ENCODE assay signal across 9 cellular contexts in the genomic region with DNA sequence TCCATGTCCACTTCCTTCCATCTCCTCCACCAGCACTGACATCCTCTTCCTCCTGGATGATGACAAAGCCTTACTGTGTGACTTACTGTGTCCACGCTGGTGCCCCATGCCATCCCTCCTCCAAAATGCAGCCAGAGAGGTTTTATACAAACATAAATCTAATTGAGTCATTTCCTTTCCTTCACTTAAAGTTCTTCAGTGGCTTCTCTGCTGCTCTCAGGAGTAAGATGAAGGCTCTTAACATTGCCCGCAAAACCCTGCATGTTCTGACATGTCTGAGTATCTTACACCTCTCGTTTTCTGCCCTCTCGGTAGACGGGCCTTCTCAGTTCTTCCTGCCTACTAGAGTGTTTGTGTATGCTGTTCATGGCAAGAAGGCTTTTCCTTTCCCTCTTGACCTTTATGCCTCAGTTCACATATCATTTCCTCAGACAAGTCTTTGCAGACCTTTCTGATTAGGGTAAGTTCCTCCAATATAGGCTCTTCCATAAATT.
DNase-seq lines count a peak whose midpoint lies in the region; ATAC-seq, FAIRE-seq and TF ChIP-seq lines count a peak whose summit lies in the region.
"Had no signal": no experiment of that assay in that cellular context is flagged by ENCODE, and none has a peak within 500 bp of the region (broad histone marks: within the 10 kb centered on the region; RNA-seq: fewer than 3 reads in every experiment).

No MANE protein-coding gene starts in this region.

- H3K36me3 ChIP-seq in HepG2 (replicated peaks in 1 of 2; ENCODE audit: control insufficient read depth in 1 of 2, insufficient read depth in 2 of 2, low read length in 2 of 2), result no peaks in the 10 kb centered on the region

- no peak overlapping the region for H2AFZ ChIP-seq in HepG2 (ENCODE audit: low read length)

- H3K4me1 ChIP-seq in HepG2 (ENCODE audit: insufficient read depth, low read length), result no peaks in the 10 kb centered on the region

- no peak overlapping the region for H3K4me2 ChIP-seq in HepG2 (ENCODE audit: low read depth, low read length)

- no peak for TF ChIP-seq RAD21 in HepG2 (CRISPR knock-in tag; IDR thresholded peaks at IDR 0.05)

- intact Hi-C loops in HepG2 (cut with micrococcal nuclease; ENCODE audit: unreplicated experiment), result no loop called here

- H3K27ac ChIP-seq in HepG2 (ENCODE audit: extremely low read length, insufficient read depth, low read length), result no peak overlapping the region

- no peak overlapping the region for H3K4me3 ChIP-seq in HepG2 (replicated peaks in 1 of 3; ENCODE audit: insufficient read depth in 1 of 3, low read depth in 2 of 3, low read length in 3 of 3)

- no peak for TF ChIP-seq CTCF in HepG2 (CRISPR knock-in tag; IDR thresholded peaks at IDR 0.05)

- H3K27ac Mint-ChIP-seq in T-helper 17 cell, result no peak overlapping the region

- H3K4me3 Mint-ChIP-seq in T-helper 17 cell, result no peak overlapping the region

- no peak for TF ChIP-seq POLR2A in HepG2 (IDR thresholded peaks at IDR 0.05; ENCODE audit: insufficient read depth in 1 of 2, low read depth in 2 of 2, low read length in 2 of 2)

- H4K20me1 ChIP-seq in HepG2 (ENCODE audit: insufficient read depth, low read length), result no peaks in the 10 kb centered on the region

- POLR2A ChIA-PET in HepG2 (lab: Yijun Ruan, JAX), result no interaction called here

- in situ Hi-C loops in HepG2 (cut with HindIII; ENCODE audit: extremely low pct_ligation_motif_present, low pct_unique_long_range_greater_than_20kb), result no loop called here

- H3K79me2 ChIP-seq in HepG2 (ENCODE audit: insufficient read depth, low read length), result no peaks in the 10 kb centered on the region

- no peak for FAIRE-seq in urothelium cell line (lab: Jason Lieb, UNC)
- FAIRE-seq in HepG2 (lab: Jason Lieb, UNC), result no peak

- H3K4me1 Mint-ChIP-seq in T-helper 17 cell, result peaks cover 5% of the 10 kb centered on the region

- ATAC-seq in HG02938 (IDR thresholded peaks at IDR 0.05; ENCODE audit: unreplicated experiment) (peak; percentile 74), T-helper 17 cell (no peak), HepG2 (no peak)

- H3K27me3 ChIP-seq in HepG2 (ENCODE audit: control insufficient read depth in 1 of 2, insufficient read depth in 2 of 2, low read length in 2 of 2), result 0 out of 5 replicates have a peak, but pooled peaks cover 0 to 3% of the 10 kb centered on the region in 2 experiments

- WGBS in HepG2 (ENCODE audit: low lambda C conversion rate), result 25% methylated on average over 5 of the region's 5 CpGs

- TF ChIP-seq EP300 in HepG2 (IDR thresholded peaks at IDR 0.05; ENCODE audit: low read depth in 2 of 2, low read length in 2 of 2) (no peak), HepG2 (CRISPR knock-in tag; IDR thresholded peaks at IDR 0.05; ENCODE audit: borderline replicate concordance) (no peak)

- H3K9ac ChIP-seq in HepG2 (ENCODE audit: insufficient read depth, low read depth, low read length), result no peak overlapping the region

- BruUV-seq in HepG2 (replicated peaks; lab: Mats Ljungman, UMichigan), result no TSS peak

- CTCF ChIA-PET in HepG2 (lab: Yijun Ruan, JAX; ENCODE audit: low intra/inter-chr PET ratio, low total read pairs), result no interaction called here

- DNase-seq in stimulated activated CD4-positive, alpha-beta T cell treated with anti-CD3 and anti-CD28 coated beads, Interleukin-15, amount 100 ng/mL, for 24 hours, result peak; percentile 3
- no peak for DNase-seq in stimulated activated CD4-positive, alpha-beta T cell treated with anti-CD3 and anti-CD28 coated beads, Interleukin-1b, Interleukin-23, amount 100 ng/mL, for 48 hours
- peak; percentile 40 for DNase-seq in RPMI7951 (ENCODE audit: low read depth)
- peak; percentile 26 for DNase-seq in urothelium cell line (ENCODE audit: low spot score)
- no peak for DNase-seq in dedifferentiated amniotic fluid mesenchymal stem cell (ENCODE audit: extremely low spot score)
- no peak for DNase-seq in T-helper 17 cell
- no peak for DNase-seq in HepG2 (ENCODE audit: low spot score)
- DNase-seq: NCI-H1092 had no signal

- H3K36me3 Mint-ChIP-seq in T-helper 17 cell (ENCODE audit: low read depth), result no peaks in the 10 kb centered on the region

- no peaks in the 10 kb centered on the region for H3K9me3 ChIP-seq in T-helper 17 cell (ENCODE audit: control insufficient read depth, low read length, poor library complexity, severe bottlenecking)
- no peaks in the 10 kb centered on the region for H3K9me3 ChIP-seq in HepG2 (ENCODE audit: low read length)

- H3K27me3 Mint-ChIP-seq in T-helper 17 cell, result peaks cover 28% of the 10 kb centered on the region

TF ChIP-seq in HepG2, 621 proteins besides CTCF, POLR2A, EP300 and RAD21 (continues in another document):
- no peak for TF ChIP-seq TMF1 (CRISPR knock-in tag; IDR thresholded peaks at IDR 0.05; ENCODE audit: low read depth)
- TF ChIP-seq, protein P1, sequence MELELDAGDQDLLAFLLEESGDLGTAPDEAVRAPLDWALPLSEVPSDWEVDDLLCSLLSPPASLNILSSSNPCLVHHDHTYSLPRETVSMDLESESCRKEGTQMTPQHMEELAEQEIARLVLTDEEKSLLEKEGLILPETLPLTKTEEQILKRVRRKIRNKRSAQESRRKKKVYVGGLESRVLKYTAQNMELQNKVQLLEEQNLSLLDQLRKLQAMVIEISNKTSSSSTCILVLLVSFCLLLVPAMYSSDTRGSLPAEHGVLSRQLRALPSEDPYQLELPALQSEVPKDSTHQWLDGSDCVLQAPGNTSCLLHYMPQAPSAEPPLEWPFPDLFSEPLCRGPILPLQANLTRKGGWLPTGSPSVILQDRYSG (CRISPR knock-in tag; IDR thresholded peaks at IDR 0.05), result no peak
- no peak for TF ChIP-seq SNRNP70 (IDR thresholded peaks at IDR 0.05; ENCODE audit: low read depth, low read length)
- TF ChIP-seq ZNF224 (CRISPR knock-in tag; IDR thresholded peaks at IDR 0.05), result no peak
- TF ChIP-seq, protein P2, sequence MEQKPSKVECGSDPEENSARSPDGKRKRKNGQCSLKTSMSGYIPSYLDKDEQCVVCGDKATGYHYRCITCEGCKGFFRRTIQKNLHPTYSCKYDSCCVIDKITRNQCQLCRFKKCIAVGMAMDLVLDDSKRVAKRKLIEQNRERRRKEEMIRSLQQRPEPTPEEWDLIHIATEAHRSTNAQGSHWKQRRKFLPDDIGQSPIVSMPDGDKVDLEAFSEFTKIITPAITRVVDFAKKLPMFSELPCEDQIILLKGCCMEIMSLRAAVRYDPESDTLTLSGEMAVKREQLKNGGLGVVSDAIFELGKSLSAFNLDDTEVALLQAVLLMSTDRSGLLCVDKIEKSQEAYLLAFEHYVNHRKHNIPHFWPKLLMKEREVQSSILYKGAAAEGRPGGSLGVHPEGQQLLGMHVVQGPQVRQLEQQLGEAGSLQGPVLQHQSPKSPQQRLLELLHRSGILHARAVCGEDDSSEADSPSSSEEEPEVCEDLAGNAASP (CRISPR knock-in tag; IDR thresholded peaks at IDR 0.05; ENCODE audit: borderline replicate concordance), result no peak
- TF ChIP-seq EEA1 (CRISPR knock-in tag; IDR thresholded peaks at IDR 0.05; ENCODE audit: borderline replicate concordance), result no peak
- no peak for TF ChIP-seq ZNF383 (CRISPR knock-in tag; IDR thresholded peaks at IDR 0.05; ENCODE audit: borderline replicate concordance)
- no peak for TF ChIP-seq NFIB (CRISPR knock-in tag; IDR thresholded peaks at IDR 0.05; ENCODE audit: borderline replicate concordance)
- TF ChIP-seq ZFP1 (CRISPR knock-in tag; IDR thresholded peaks at IDR 0.05), result no peak

Comparison
In these comparisons a context has a peak if more than half of its experiments do, and no peak if none do; other contexts are left out.
1. DNase-seq: peak in stimulated activated CD4-positive, alpha-beta T cell treated with anti-CD3 and anti-CD28 coated beads, Interleukin-15, amount 100 ng/mL, for 24 hours (single experiment), RPMI7951 (single experiment) and urothelium cell line (single experiment); none in stimulated activated CD4-positive, alpha-beta T cell treated with anti-CD3 and anti-CD28 coated beads, Interleukin-1b, Interleukin-23, amount 100 ng/mL, for 48 hours (single experiment), dedifferentiated amniotic fluid mesenchymal stem cell (single experiment), T-helper 17 cell (0 of 3) and HepG2 (single experiment).